ENCODE assay signal across 8 cellular contexts in genomic region chr11:82732348-82732733, GRCh38. TPM values are rescaled to one million over a fixed set of nuclear protein-coding genes. Genes with fewer than 3 reads are reported as not detected.
A peak's percentile ranks its signal among the peaks of the same experiment; 100 is the strongest.
DNase-seq lines count a peak whose midpoint lies in the region; ATAC-seq, FAIRE-seq and TF ChIP-seq lines count a peak whose summit lies in the region.

No MANE protein-coding gene starts in this region.

- WGBS in HUES64 = 3% methylated on average over 37 of the region's 37 CpGs
- whole genome bisulfite sequencing in stomach, 5 donors = 7 to 9% (median 8%) methylated on average over 27 to 37 of the region's 37 CpGs

- no peaks in the 10 kb centered on the region for H3K9me3 ChIP-seq in HUES64 (ENCODE audit: insufficient read depth, low read depth, low read length)
- H3K9me3 ChIP-seq in lower lobe of right lung = no peaks in the 10 kb centered on the region
- H3K9me3 ChIP-seq in stomach = no peaks in the 10 kb centered on the region

- no peak for TF ChIP-seq EP300 in stomach (IDR thresholded peaks at IDR 0.05)

- no peak overlapping the region for H3K27ac Mint-ChIP-seq in chondrocyte (ENCODE audit: unreplicated experiment)
- no peak overlapping the region for H3K27ac Mint-ChIP-seq in natural killer cell treated with Interleukin-12 subunit alpha and Interleukin-12 subunit beta and Interleukin-15 and Interleukin-18, amount 100 ng/mL, for 72 hours

- no peak for TF ChIP-seq CTCF in chondrocyte (IDR thresholded peaks at IDR 0.05)
- TF ChIP-seq CTCF in lower lobe of right lung (IDR thresholded peaks at IDR 0.05) = no peak
- no peak for TF ChIP-seq CTCF in stomach (IDR thresholded peaks at IDR 0.05)

- no peaks in the 10 kb centered on the region for H3K36me3 ChIP-seq in HUES64 (ENCODE audit: insufficient read depth, low read length)
- H3K36me3 ChIP-seq in lower lobe of right lung = no peaks in the 10 kb centered on the region
- H3K36me3 ChIP-seq in stomach = no peaks in the 10 kb centered on the region

- no peak for TF ChIP-seq POLR2A in stomach (IDR thresholded peaks at IDR 0.05)

- H3K27me3 Mint-ChIP-seq in chondrocyte (ENCODE audit: low read depth) = peaks cover 53% of the 10 kb centered on the region
- H3K27me3 Mint-ChIP-seq in natural killer cell treated with Interleukin-12 subunit alpha and Interleukin-12 subunit beta and Interleukin-15 and Interleukin-18, amount 100 ng/mL, for 72 hours = peaks cover 57 to 69% of the 10 kb centered on the region in 2 donors

- H3K9ac ChIP-seq in HUES64 (ENCODE audit: low read depth, low read length) = no peak overlapping the region

- peaks cover 73% of the 10 kb centered on the region for H3K27me3 ChIP-seq in HUES64 (ENCODE audit: insufficient read depth, low read length)
- H3K27me3 ChIP-seq in lower lobe of right lung (ENCODE audit: low read depth) = peaks cover 71% of the 10 kb centered on the region
- peaks cover 7 to 91% (median 31%) of the 10 kb centered on the region in 3 donors for H3K27me3 ChIP-seq in stomach

- peaks cover 21% of the 10 kb centered on the region; the same call in 1 of the 2 replicates for H3K4me1 ChIP-seq in HUES64 (ENCODE audit: insufficient read depth, low read length)
- peaks cover 13% of the 10 kb centered on the region for H3K4me1 ChIP-seq in lower lobe of right lung
- peaks cover 18 to 23% (median 19%) of the 10 kb centered on the region in 4 donors for H3K4me1 ChIP-seq in stomach

- H3K4me3 ChIP-seq in HUES64 (ENCODE audit: low read length) = peak overlapping the region; percentile 63
- H3K4me3 ChIP-seq in lower lobe of right lung = peak overlapping the region; percentile 53
- peak overlapping the region; percentile 51 to 62 (median 55) for H3K4me3 ChIP-seq in stomach

- intact Hi-C loops in lower lobe of right lung (cut with DNase I) = no loop called here
- intact Hi-C loops in stomach (cut with DNase I; ENCODE audit: low total_unique reads) = no loop called here

- H3K4me3 Mint-ChIP-seq in chondrocyte (ENCODE audit: unreplicated experiment) = peak overlapping the region; percentile 13
- no peak overlapping the region for H3K4me3 Mint-ChIP-seq in natural killer cell treated with Interleukin-12 subunit alpha and Interleukin-12 subunit beta and Interleukin-15 and Interleukin-18, amount 100 ng/mL, for 72 hours

- ATAC-seq in lower lobe of right lung (no peak), HG02763 (IDR thresholded peaks at IDR 0.05; ENCODE audit: unreplicated experiment) (no peak)
- ATAC-seq in natural killer cell treated with Interleukin-12 subunit alpha and Interleukin-12 subunit beta and Interleukin-15 and Interleukin-18, amount 100 ng/mL, for 72 hours = no peak

- no peak for FAIRE-seq in urothelium cell line (lab: Jason Lieb, UNC)

- no peak for DNase-seq in chondrocyte (ENCODE audit: low spot score)
- no peak for DNase-seq in lower lobe of right lung
- DNase-seq in stomach = no peak
- DNase-seq in urothelium cell line (ENCODE audit: low spot score) = no peak
- no peak for DNase-seq in cerebellar cortex (ENCODE audit: low spot score)
- no peak for DNase-seq in natural killer cell treated with Interleukin-12 subunit alpha and Interleukin-12 subunit beta and Interleukin-15 and Interleukin-18, amount 100 ng/mL, for 72 hours (ENCODE audit: low spot score)

- H3K4me1 Mint-ChIP-seq in chondrocyte (ENCODE audit: low read depth) = peaks cover 3% of the 10 kb centered on the region
- H3K4me1 Mint-ChIP-seq in natural killer cell treated with Interleukin-12 subunit alpha and Interleukin-12 subunit beta and Interleukin-15 and Interleukin-18, amount 100 ng/mL, for 72 hours (ENCODE audit: low read depth in 2 of 2) = peaks cover 5 to 6% of the 10 kb centered on the region in 2 donors

- no peak overlapping the region for H3K27ac ChIP-seq in HUES64 (ENCODE audit: low read depth, low read length)
- H3K27ac ChIP-seq in lower lobe of right lung = no peak overlapping the region
- H3K27ac ChIP-seq in stomach = peak overlapping the region in 2 of 5 donors; percentile 33 to 46

- H3K9me3 Mint-ChIP-seq in chondrocyte (ENCODE audit: low read depth) = no peaks in the 10 kb centered on the region
- no peaks in the 10 kb centered on the region for H3K9me3 Mint-ChIP-seq in natural killer cell treated with Interleukin-12 subunit alpha and Interleukin-12 subunit beta and Interleukin-15 and Interleukin-18, amount 100 ng/mL, for 72 hours

- H3K36me3 Mint-ChIP-seq in chondrocyte (ENCODE audit: low read depth) = no peaks in the 10 kb centered on the region
- no peaks in the 10 kb centered on the region for H3K36me3 Mint-ChIP-seq in natural killer cell treated with Interleukin-12 subunit alpha and Interleukin-12 subunit beta and Interleukin-15 and Interleukin-18, amount 100 ng/mL, for 72 hours

RNA-seq across cellular contexts. Expression of gene FAM181B, which starts 1.3 kb away (rescaled TPM):
- polyA plus RNA-seq in HUES64 (2013, experiment 1 of 2) = 0.85 TPM
- polyA plus RNA-seq in HUES64 (2013, experiment 2 of 2) = 0.95 TPM
- total RNA-seq in chondrocyte (0.35 to 0.65 TPM (median 0.46 TPM) in 3 replicates), lower lobe of right lung (0.09 TPM), stomach (1 to 10 TPM in 2 of 5 donors, not detected in 3; 1.7 to 2.6 TPM)
- polyA plus RNA-seq in stomach = under 1 TPM in 2 of 3 donors, not detected in 1; 0.31 to 0.43 TPM
- total RNA-seq in natural killer cell treated with Interleukin-12 subunit alpha and Interleukin-12 subunit beta and Interleukin-15 and Interleukin-18, amount 100 ng/mL, for 72 hours = not detected
